ENCODE assay signal across 11 cellular contexts in genomic region chr18:70181015-70181414, GRCh38. TPM values are rescaled to one million over a fixed set of nuclear protein-coding genes. Genes with fewer than 3 reads are reported as not detected.
DNase-seq lines count a peak whose midpoint lies in the region; ATAC-seq, FAIRE-seq and TF ChIP-seq lines count a peak whose summit lies in the region.
"Had no signal": no experiment of that assay in that cellular context is flagged by ENCODE, and none has a peak within 500 bp of the region (broad histone marks: within the 10 kb centered on the region; RNA-seq: fewer than 3 reads in every experiment).

No MANE protein-coding gene starts in this region.

- H3K27me3 ChIP-seq in tibial artery = no peaks in the 10 kb centered on the region
- H3K27me3 ChIP-seq: upper lobe of left lung had no signal

- DNase-seq in GM18507 (ENCODE audit: extremely low spot score, insufficient read length, low read depth) (no peak), SK-MEL-5 (ENCODE audit: low read depth, low spot score) (peak; percentile 10), fibroblast of the aortic adventitia (ENCODE audit: low read depth) (peak; percentile 67), tibial artery (no peak), left colon (no peak), DMS153 (lab: John Stamatoyannopoulos, UW) (no peak), NAMALWA (ENCODE audit: low spot score) (no peak)
- DNase-seq: activated CD4-positive, alpha-beta T cell treated with anti-CD3 and anti-CD28 coated beads, Interleukin-2, amount 50 U/mL, for 1 hour; activated naive CD4-positive, alpha-beta T cell treated with anti-CD3 and anti-CD28 coated beads, Interleukin-2, amount 50 U/mL, for 16 hours; SIG-M5; upper lobe of left lung had no signal

- H3K36me3 ChIP-seq in tibial artery = peaks cover 0 to 26% (median 3%) of the 10 kb centered on the region in 3 donors
- H3K36me3 ChIP-seq: upper lobe of left lung had no signal

- in situ Hi-C loops in SK-MEL-5 (cut with HindIII; ENCODE audit: low pct_unique_long_range_greater_than_20kb, low sequenced_read_pairs) = no loop called here

- intact Hi-C loops in tibial artery (cut with DNase I; ENCODE audit: low total_unique reads) (no loop called here), left colon (cut with DNase I, micrococcal nuclease) (no loop called here)

- peaks cover 0 to 27% (median 7%) of the 10 kb centered on the region in 4 donors for H3K4me1 ChIP-seq in tibial artery
- H3K4me1 ChIP-seq: upper lobe of left lung had no signal

- peak overlapping the region; percentile 16 to 35 for H3K27ac ChIP-seq in tibial artery
- H3K27ac ChIP-seq: upper lobe of left lung had no signal

- H3K9me3 ChIP-seq in tibial artery = no peaks in the 10 kb centered on the region
- H3K9me3 ChIP-seq: upper lobe of left lung had no signal

- no peak overlapping the region for H3K4me3 ChIP-seq in fibroblast of the aortic adventitia (ENCODE audit: low read depth, low read length)
- no peak overlapping the region for H3K4me3 ChIP-seq in tibial artery
- H3K4me3 ChIP-seq: upper lobe of left lung had no signal

- TF ChIP-seq CTCF in fibroblast of the aortic adventitia (IDR thresholded peaks at IDR 0.05; ENCODE audit: insufficient read depth, low read length) (no peak), tibial artery (IDR thresholded peaks at IDR 0.05) (no peak)

- peak; percentile 29 for FAIRE-seq in GM18507 (lab: Jason Lieb, UNC)

- ATAC-seq in left colon = no peak

RNA-seq across cellular contexts. Expression of gene RTTN, which starts 24.5 kb away (rescaled TPM):
- total RNA-seq in SK-MEL-5 (2014; rRNA removed; shearing (Covaris generic)) = 21.7 and 23.3 TPM in 2 replicates
- 10.2 and 12.7 TPM in 2 replicates for polyA plus RNA-seq in SK-MEL-5 (2015; cell fraction: cytosol; rRNA removed)
- polyA plus RNA-seq in SK-MEL-5 (2015; cell fraction: nucleus; rRNA removed) = 37.9 and 39.7 TPM in 2 replicates
- 14.0 and 38.6 TPM in 2 replicates for total RNA-seq in fibroblast of the aortic adventitia (ENCODE audit: low replicate concordance)
- 10 to 100 TPM in 1 of 2 donors, 1 to 10 TPM in 1; 7.1 to 10.0 TPM for total RNA-seq in left colon

Comparison
In these comparisons a context has a peak if more than half of its experiments do, and no peak if none do; other contexts are left out.
1. DNase-seq: peak in SK-MEL-5 (single experiment) and fibroblast of the aortic adventitia (single experiment); none in GM18507 (single experiment), tibial artery (0 of 2), left colon (0 of 2), DMS153 (single experiment) and NAMALWA (single experiment).